8 cellular contexts compared by ENCODE assay signal in genomic region chr2:55168221-55169154, GRCh38.
A peak's percentile ranks its signal among the peaks of the same experiment; 100 is the strongest.
DNase-seq lines count a peak whose midpoint lies in the region; ATAC-seq, FAIRE-seq and TF ChIP-seq lines count a peak whose summit lies in the region.

No MANE protein-coding gene starts in this region.

- no peak overlapping the region for H3K27ac ChIP-seq in PC-3 (ENCODE audit: low read length)
- no peak overlapping the region; the same call in 2 of the 3 replicates for H3K27ac ChIP-seq in K562 (ENCODE audit: extremely low read depth, low read depth, low read length)
- peak overlapping the region in 12 of 21 experiments; percentile 11 to 68 (median 42) for H3K27ac ChIP-seq in skin epidermis

- H4K20me1 ChIP-seq in PC-3 (ENCODE audit: low read length) (no peaks in the 10 kb centered on the region), K562 (replicated peaks; ENCODE audit: control insufficient read depth, insufficient read depth, low read length) (no peaks in the 10 kb centered on the region)

- no peak for TF ChIP-seq POLR2A in K562 (conservative IDR thresholded peaks at IDR 0.05)

- H3K27me3 ChIP-seq in PC-3 (ENCODE audit: low read length) (no peaks in the 10 kb centered on the region), K562 (ENCODE audit: control insufficient read depth in 2 of 2, insufficient read depth in 2 of 2, low read length in 2 of 2) (no peaks in the 10 kb centered on the region)

- intact Hi-C loops in PC-3 (cut with micrococcal nuclease) (loop anchor here (1.0 to 10.0 kb wide), 3 partner anchors 117 to 444 kb away; partner anchors contain the start of gene EML6), K562 (cut with micrococcal nuclease) (loop anchor here (1.0 to 5.0 kb wide), 6 partner anchors 51 to 268 kb away; no protein-coding TSS in a partner anchor)

- no peak overlapping the region for H3K4me3 ChIP-seq in PC-3 (ENCODE audit: low read length)
- no peak overlapping the region for H3K4me3 ChIP-seq in K562
- no peak overlapping the region for H3K4me3 ChIP-seq in skin epidermis

- no peaks in the 10 kb centered on the region for H3F3A ChIP-seq in PC-3 (ENCODE audit: low read length, unreplicated experiment)

- BruUV-seq in PC-3 (replicated peaks; lab: Mats Ljungman, UMichigan) (no TSS peak), K562 (replicated peaks; lab: Mats Ljungman, UMichigan) (no TSS peak)

- H3K4me1 ChIP-seq in PC-3 (ENCODE audit: insufficient read depth, low read length) = peaks cover 23% of the 10 kb centered on the region
- peaks cover 4 to 19% of the 10 kb centered on the region in 2 experiments; a peak in 3 of 5 replicates for H3K4me1 ChIP-seq in K562 (replicated peaks in 1 of 2; ENCODE audit: control insufficient read depth in 2 of 2, insufficient read depth in 2 of 2, low read length in 2 of 2)

- CTCF ChIA-PET in PC-3 (lab: Charles Lee) (interaction anchor here (0.6 to 2.9 kb wide), 4 partner anchors 118 to 496 kb away, joined by 3 to 12 read pairs (median 4); partner anchors contain the start of gene RTN4), K562 (lab: Yijun Ruan, JAX; ENCODE audit: low intra/inter-chr PET ratio) (interaction anchor here (0.5 to 2.9 kb wide), 5 partner anchors 34 to 274 kb away, joined by 3 to 17 read pairs (median 4); partner anchors contain the start of gene RTN4)

- H3K27ac Mint-ChIP-seq in immature natural killer cell = no peak overlapping the region

- no peak overlapping the region for H2AFZ ChIP-seq in PC-3 (ENCODE audit: low read length)
- no peak overlapping the region for H2AFZ ChIP-seq in K562 (ENCODE audit: low read depth, low read length)

- peaks cover 0 to 2% (median 0%) of the 10 kb centered on the region in 3 donors for H3K27me3 Mint-ChIP-seq in immature natural killer cell (ENCODE audit: low read depth in 3 of 3)

- peak; percentile 92 to 94 for TF ChIP-seq RAD21 in K562 (CRISPR knock-in tag; conservative IDR thresholded peaks at IDR 0.05 in 1 of 2, IDR thresholded peaks at IDR 0.05 in 1 of 2)

- H3K79me2 ChIP-seq in PC-3 (ENCODE audit: low read length) (no peaks in the 10 kb centered on the region), K562 (ENCODE audit: control insufficient read depth, insufficient read depth, low read length) (no peaks in the 10 kb centered on the region)

- DNase-seq in A172 (ENCODE audit: low spot score) (peak; percentile 77), GDM1 (lab: John Stamatoyannopoulos, UW) (peak; percentile 45), KBM-7 (peak; percentile 66), PC-3 (peak; percentile 77), K562 (ENCODE audit: extremely low read depth in 1 of 4, low spot score in 3 of 4) (peak in 2 of 4 experiments; percentile 53 to 67), immature natural killer cell (peak; percentile 12 to 36 (median 18))

- H3K9me3 Mint-ChIP-seq in immature natural killer cell = no peaks in the 10 kb centered on the region

- TF ChIP-seq CTCF in PC-3 (conservative IDR thresholded peaks at IDR 0.05; ENCODE audit: low read depth, low read length) (peak; percentile 92), K562 (IDR thresholded peaks at IDR 0.05 in 2 of 3, conservative IDR thresholded peaks at IDR 0.05 in 1 of 3; ENCODE audit: insufficient read depth in 2 of 3, low read depth in 1 of 3, low read length in 3 of 3) (peak; percentile 65 to 84 (median 65))

- in situ Hi-C loops in KBM-7 (cut with MboI; ENCODE audit: low pct_unique_long_range_greater_than_20kb, low sequenced_read_pairs) = loop anchor here (25.0 kb wide), 1 partner anchor 256 kb away; no protein-coding TSS in a partner anchor
- in situ Hi-C loops in K562 (cut with MboI) = loop anchor here (10.0 kb wide), 1 partner anchor 264 kb away; no protein-coding TSS in a partner anchor

- POLR2A ChIA-PET in PC-3 (lab: Charles Lee; ENCODE audit: unreplicated experiment) = no interaction called here
- POLR2A ChIA-PET in K562 (lab: Yijun Ruan, JAX) = interaction anchor here (0.9 to 2.9 kb wide), 12 partner anchors 10 to 154 kb away, joined by 3 to 19 read pairs (median 5); partner anchors contain the start of gene RTN4

- 36% methylated on average over 6 of the region's 6 CpGs for WGBS in K562 (ENCODE audit: insufficient coverage, low coverage, missing lambda C conversion rate)

- peak; percentile 85 for FAIRE-seq in K562 (lab: Jason Lieb, UNC)

- H3K36me3 ChIP-seq in PC-3 (ENCODE audit: low read depth, low read length) = no peaks in the 10 kb centered on the region
- no peaks in the 10 kb centered on the region for H3K36me3 ChIP-seq in K562 (ENCODE audit: control insufficient read depth, insufficient read depth, low read length)

- ATAC-seq in PC-3 (peak; percentile 60), K562 (peak; percentile 63), HG03196 (IDR thresholded peaks at IDR 0.05; ENCODE audit: unreplicated experiment) (no peak)

- no peaks in the 10 kb centered on the region for H3K9me1 ChIP-seq in K562 (ENCODE audit: control insufficient read depth, insufficient read depth, low read length)

- H3K4me2 ChIP-seq in PC-3 (ENCODE audit: low read length) = no peak overlapping the region
- no peak overlapping the region for H3K4me2 ChIP-seq in K562 (ENCODE audit: insufficient read depth, low read length)

- H3K9ac ChIP-seq in PC-3 (ENCODE audit: low read length) = no peak overlapping the region
- no peak overlapping the region; a peak in 1 of 4 replicates for H3K9ac ChIP-seq in K562 (ENCODE audit: insufficient read depth in 1 of 2, low read depth in 2 of 2, low read length in 2 of 2)

- H3K4me1 Mint-ChIP-seq in immature natural killer cell = peaks cover 15 to 23% of the 10 kb centered on the region in 2 donors

- no peak overlapping the region for H3K4me3 Mint-ChIP-seq in immature natural killer cell

- no peak for TF ChIP-seq EP300 in K562 (IDR thresholded peaks at IDR 0.05; ENCODE audit: low read length)

- no peaks in the 10 kb centered on the region for H3K36me3 Mint-ChIP-seq in immature natural killer cell

- H3K9me3 ChIP-seq in PC-3 (ENCODE audit: low read length) (no peaks in the 10 kb centered on the region), K562 (replicated peaks; ENCODE audit: control insufficient read depth, insufficient read depth, low read depth, low read length) (no peaks in the 10 kb centered on the region)

- H3K9me2 ChIP-seq in PC-3 (replicated peaks; ENCODE audit: low read length) = no peaks in the 10 kb centered on the region

TF ChIP-seq in K562, 482 proteins besides CTCF, POLR2A, EP300 and RAD21 (continues in another document):
- TF ChIP-seq ZHX1 (conservative IDR thresholded peaks at IDR 0.05; ENCODE audit: low read length) = no peak
- TF ChIP-seq, protein P1, sequence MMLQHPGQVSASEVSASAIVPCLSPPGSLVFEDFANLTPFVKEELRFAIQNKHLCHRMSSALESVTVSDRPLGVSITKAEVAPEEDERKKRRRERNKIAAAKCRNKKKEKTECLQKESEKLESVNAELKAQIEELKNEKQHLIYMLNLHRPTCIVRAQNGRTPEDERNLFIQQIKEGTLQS (IDR thresholded peaks at IDR 0.05) = no peak
- TF ChIP-seq, protein P1 (CRISPR knock-in tag; conservative IDR thresholded peaks at IDR 0.05) = no peak
- no peak for TF ChIP-seq E2F6 (IDR thresholded peaks at IDR 0.05; ENCODE audit: borderline replicate concordance in 1 of 2, extremely low read depth in 1 of 2, insufficient read depth in 1 of 2, insufficient read length in 1 of 2, low read depth in 1 of 2, low read length in 1 of 2, poor library complexity in 1 of 2, severe bottlenecking in 1 of 2)
- 0 out of 2 replicates have a peak, but pooled peaks have one; percentile 15 for TF ChIP-seq FOSL1 (tag; conservative IDR thresholded peaks at IDR 0.05)
- TF ChIP-seq MEF2D (tag; conservative IDR thresholded peaks at IDR 0.05; ENCODE audit: low read depth) = no peak
- TF ChIP-seq, protein P2, sequence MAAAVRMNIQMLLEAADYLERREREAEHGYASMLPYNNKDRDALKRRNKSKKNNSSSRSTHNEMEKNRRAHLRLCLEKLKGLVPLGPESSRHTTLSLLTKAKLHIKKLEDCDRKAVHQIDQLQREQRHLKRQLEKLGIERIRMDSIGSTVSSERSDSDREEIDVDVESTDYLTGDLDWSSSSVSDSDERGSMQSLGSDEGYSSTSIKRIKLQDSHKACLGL (CRISPR knock-in tag; IDR thresholded peaks at IDR 0.05; ENCODE audit: borderline replicate concordance, poor library complexity, severe bottlenecking) = no peak

Comparison
In these comparisons a context has a peak if more than half of its experiments do, and no peak if none do; other contexts are left out.
1. H3K27ac ChIP-seq: peak in skin epidermis (12 of 21); none in PC-3 (single experiment) and K562 (single experiment).